Comparison of ENCODE assay signal across 8 cellular contexts in genomic region chr1:112619518-112620458, GRCh38. TPM values are rescaled to one million over a fixed set of nuclear protein-coding genes. Genes with fewer than 3 reads are reported as not detected.
DNase-seq lines count a peak whose midpoint lies in the region; ATAC-seq and FAIRE-seq lines count a peak whose summit lies in the region.

CAPZA1 (plus strand) TSS chr1:112619832; CDS start chr1:112619845, 13 bp downstream.

- peak within 1 kb of the TSS; percentile 97 for H2BK120ac ChIP-seq in mesenchymal stem cell (ENCODE audit: low read depth, low read length)

- peak within 1 kb of the TSS; percentile 98 for H4K91ac ChIP-seq in mesenchymal stem cell (ENCODE audit: low read length)

- H4K8ac ChIP-seq in mesenchymal stem cell (ENCODE audit: low read length), result peak within 1 kb of the TSS; percentile 97

- peak within 1 kb of the TSS; percentile 81 to 97 for H3K4me3 ChIP-seq in mesenchymal stem cell (ENCODE audit: insufficient read depth in 1 of 2, low read depth in 1 of 2, low read length in 2 of 2)

- no peaks in the 10 kb centered on the region for H3K9me3 Mint-ChIP-seq in effector memory CD8-positive, alpha-beta T cell

- peaks cover 74% of the 10 kb centered on the region for H3K36me3 Mint-ChIP-seq in effector memory CD8-positive, alpha-beta T cell (ENCODE audit: insufficient read depth)

- FAIRE-seq in HTR-8/SVneo (lab: Jason Lieb, UNC), result no peak

- peak within 1 kb of the TSS; percentile 81 for H3K4me2 ChIP-seq in mesenchymal stem cell (ENCODE audit: low read length, poor library complexity, severe bottlenecking)

- peak; percentile 90 for DNase-seq in COR-L47 (lab: John Stamatoyannopoulos, UW)
- peak; percentile 83 for DNase-seq in HTR-8/SVneo (ENCODE audit: insufficient read length, low spot score)
- peak; percentile 95 for DNase-seq in NOMO-1 treated with DMSO at 0.1 percent for 48 hours (lab: John Stamatoyannopoulos, UW; ENCODE audit: unreplicated experiment)
- peak; percentile 77 to 82 for DNase-seq in activated CD8-positive, alpha-beta memory T cell treated with anti-CD3 and anti-CD28 coated beads for 4 hours (ENCODE audit: low read depth in 2 of 2)
- DNase-seq in effector memory CD8-positive, alpha-beta T cell, result peak; percentile 86 to 88 (median 87)
- peak; percentile 95 for DNase-seq in mesenchymal stem cell
- DNase-seq in stimulated activated CD8-positive, alpha-beta memory T cell treated with anti-CD3 and anti-CD28 coated beads, Interleukin-12 subunit alpha, Interleukin-12 subunit beta, amount 100 ng/mL, for 24 hours (ENCODE audit: extremely low read depth), result peak; percentile 80

- H3K36me3 ChIP-seq in mesenchymal stem cell (ENCODE audit: control insufficient read depth in 1 of 2, insufficient read depth in 2 of 2, low read depth in 1 of 2, low read length in 2 of 2), result peaks cover 6 to 14% of the 10 kb centered on the region in 2 experiments

- peak within 1 kb of the TSS; percentile 99 to 100 for H3K27ac Mint-ChIP-seq in effector memory CD8-positive, alpha-beta T cell

- peak within 1 kb of the TSS; percentile 95 to 99 for H3K18ac ChIP-seq in mesenchymal stem cell (ENCODE audit: low read depth in 1 of 2, low read length in 2 of 2)

- H3K27ac ChIP-seq in mesenchymal stem cell (ENCODE audit: low read length, poor library complexity, severe bottlenecking), result peak within 1 kb of the TSS; percentile 96

- no peaks in the 10 kb centered on the region for H3K27me3 Mint-ChIP-seq in effector memory CD8-positive, alpha-beta T cell

- H2BK15ac ChIP-seq in mesenchymal stem cell (ENCODE audit: low read depth, poor library complexity, severe bottlenecking), result peak within 1 kb of the TSS; percentile 63

- peaks cover 30 to 52% of the 10 kb centered on the region in 2 donors for H3K4me1 Mint-ChIP-seq in effector memory CD8-positive, alpha-beta T cell (ENCODE audit: low read depth in 2 of 2)

- H3K23ac ChIP-seq in mesenchymal stem cell (ENCODE audit: low read length in 2 of 2), result peak within 1 kb of the TSS in 1 of 2 experiments; percentile 65

- H2AFZ ChIP-seq in mesenchymal stem cell (ENCODE audit: low read depth, low read length), result peak within 1 kb of the TSS; percentile 39

- H3K27me3 ChIP-seq in mesenchymal stem cell (ENCODE audit: control insufficient read depth in 1 of 2, insufficient read depth in 1 of 2, low read length in 2 of 2), result no peaks in the 10 kb centered on the region

- peaks cover 3% of the 10 kb centered on the region for H3K79me1 ChIP-seq in mesenchymal stem cell (replicated peaks; ENCODE audit: low read length, poor library complexity, severe bottlenecking)

- H2BK12ac ChIP-seq in mesenchymal stem cell (ENCODE audit: low read length in 2 of 2), result no peak within 1 kb of the TSS

- peak within 1 kb of the TSS; percentile 83 for H2BK5ac ChIP-seq in mesenchymal stem cell (ENCODE audit: low read depth, low read length, poor library complexity, severe bottlenecking)

- WGBS in mesenchymal stem cell, result under 1% methylated on average over 34 of the region's 53 CpGs

- H2AK5ac ChIP-seq in mesenchymal stem cell (ENCODE audit: low read length, severe bottlenecking), result peak within 1 kb of the TSS; percentile 95

- H3K4me1 ChIP-seq in mesenchymal stem cell (ENCODE audit: control insufficient read depth, insufficient read depth, low read depth, low read length), result peaks cover 4% of the 10 kb centered on the region

- ATAC-seq in GM21367 (IDR thresholded peaks at IDR 0.05; ENCODE audit: unreplicated experiment), result peak; percentile 77
- peak; percentile 81 for ATAC-seq in effector memory CD8-positive, alpha-beta T cell (replicated peaks)

- no peaks in the 10 kb centered on the region for H3K9me3 ChIP-seq in mesenchymal stem cell (ENCODE audit: control insufficient read depth, low read length)

- H3K4me3 Mint-ChIP-seq in effector memory CD8-positive, alpha-beta T cell, result peak within 1 kb of the TSS; percentile 95 to 99

- H3K9ac ChIP-seq in mesenchymal stem cell (ENCODE audit: low read length), result peak within 1 kb of the TSS; percentile 100

- H3K14ac ChIP-seq in mesenchymal stem cell (ENCODE audit: low read length in 2 of 2), result peak within 1 kb of the TSS in 1 of 2 experiments; percentile 91

- peak within 1 kb of the TSS; percentile 95 to 99 for H3K4ac ChIP-seq in mesenchymal stem cell (ENCODE audit: low read depth in 1 of 2, low read length in 2 of 2)

RNA-seq across cellular contexts. Expression of gene CAPZA1, which starts in this region (rescaled TPM):
- polyA plus RNA-seq in mesenchymal stem cell (2013, experiment 1 of 2), result 133 TPM
- polyA plus RNA-seq in mesenchymal stem cell (2013, experiment 2 of 2), result 140 TPM

Comparison
In these comparisons a context has a peak if more than half of its experiments do, and no peak if none do; other contexts are left out.
1. Peak in every context shown above with its lines: DNase-seq, ATAC-seq, H3K4me3 ChIP-seq and H3K27ac ChIP-seq.